In genomic region chr4:23333946-23334878, GRCh38 we compare ENCODE assay signal across 9 cellular contexts.
DNase-seq lines count a peak whose midpoint lies in the region; ATAC-seq, FAIRE-seq and TF ChIP-seq lines count a peak whose summit lies in the region.
"Had no signal": no experiment of that assay in that cellular context is flagged by ENCODE, and none has a peak within 500 bp of the region (broad histone marks: within the 10 kb centered on the region; RNA-seq: fewer than 3 reads in every experiment).

No MANE protein-coding gene starts in this region.

- H3K4me1 ChIP-seq in effector memory CD4-positive, alpha-beta T cell (ENCODE audit: control insufficient read depth, insufficient read depth, low read length, poor library complexity, severe bottlenecking), result peaks cover 6% of the 10 kb centered on the region
- H3K4me1 ChIP-seq: adrenal gland had no signal

- peak overlapping the region; percentile 41 for H3K9ac ChIP-seq in neural cell (ENCODE audit: low read length)

- TF ChIP-seq RAD21 in neural cell (conservative IDR thresholded peaks at IDR 0.05), result peak; percentile 78

- H3F3A ChIP-seq in neural cell (ENCODE audit: insufficient read depth, low read length, poor library complexity, severe bottlenecking), result peaks cover 7% of the 10 kb centered on the region

- no peaks in the 10 kb centered on the region for H3K9me2 ChIP-seq in neural cell (ENCODE audit: insufficient read depth, low read length)

- H3K4me3 ChIP-seq in effector memory CD4-positive, alpha-beta T cell (ENCODE audit: insufficient read depth, low read depth, low read length, poor library complexity, severe bottlenecking), result no peak overlapping the region
- H3K4me3 ChIP-seq in neural cell (ENCODE audit: low read length), result peak overlapping the region; percentile 44
- H3K4me3 ChIP-seq: adrenal gland had no signal

- H3K4me2 ChIP-seq in neural cell (ENCODE audit: low read length), result no peak overlapping the region

- no peaks in the 10 kb centered on the region for H3K36me3 ChIP-seq in effector memory CD4-positive, alpha-beta T cell (ENCODE audit: control insufficient read depth, insufficient read depth, low read length)
- no peaks in the 10 kb centered on the region for H3K36me3 ChIP-seq in neural cell (ENCODE audit: insufficient read depth, low read length)
- H3K36me3 ChIP-seq: adrenal gland had no signal

- TF ChIP-seq CTCF in neural cell (IDR thresholded peaks at IDR 0.05; ENCODE audit: poor library complexity, severe bottlenecking), result peak; percentile 74

- in situ Hi-C loops in KBM-7 (cut with MboI; ENCODE audit: low pct_unique_long_range_greater_than_20kb, low sequenced_read_pairs), result no loop called here

- no peak overlapping the region for H2AFZ ChIP-seq in neural cell (ENCODE audit: low read depth, low read length)

- DNase-seq in H54 (ENCODE audit: insufficient read length, low spot score) (no peak), KBM-7 (peak; percentile 97), SHP77 treated with DMSO at 0.1 percent for 48 hours (lab: John Stamatoyannopoulos, UW) (peak; percentile 78), NCI-H2227 (lab: John Stamatoyannopoulos, UW; ENCODE audit: unreplicated experiment) (no peak), NCI-H1930 (lab: John Stamatoyannopoulos, UW) (no peak)
- DNase-seq in effector memory CD4-positive, alpha-beta T cell, result peak in 1 of 3 donors; percentile 9

- no peaks in the 10 kb centered on the region for H3K27me3 ChIP-seq in effector memory CD4-positive, alpha-beta T cell (replicated peaks; ENCODE audit: control insufficient read depth, insufficient read depth, low read length, poor library complexity, severe bottlenecking)
- no peaks in the 10 kb centered on the region for H3K27me3 ChIP-seq in neural cell (ENCODE audit: insufficient read depth, low read depth, low read length)
- H3K27me3 ChIP-seq: adrenal gland had no signal

- no peaks in the 10 kb centered on the region for H4K20me1 ChIP-seq in neural cell (ENCODE audit: insufficient read depth)

- peak; percentile 83 for TF ChIP-seq EP300 in neural cell (conservative IDR thresholded peaks at IDR 0.05; ENCODE audit: poor library complexity, severe bottlenecking)

- ATAC-seq in GM18499 (IDR thresholded peaks at IDR 0.05; ENCODE audit: insufficient read depth, unreplicated experiment), result peak; percentile 74

- peak; percentile 67 for FAIRE-seq in H54 (lab: Jason Lieb, UNC)

- peak overlapping the region; percentile 34 for H3K27ac ChIP-seq in effector memory CD4-positive, alpha-beta T cell (ENCODE audit: insufficient read depth, low read length, poor library complexity, severe bottlenecking)
- H3K27ac ChIP-seq in neural cell (ENCODE audit: low read length), result peak overlapping the region; percentile 87
- H3K27ac ChIP-seq: adrenal gland had no signal

- no peaks in the 10 kb centered on the region for H3K79me2 ChIP-seq in neural cell (replicated peaks; ENCODE audit: insufficient read depth, low read length)

- H3K9me3 ChIP-seq in effector memory CD4-positive, alpha-beta T cell (ENCODE audit: control insufficient read depth, low read length), result no peaks in the 10 kb centered on the region
- no peaks in the 10 kb centered on the region for H3K9me3 ChIP-seq in neural cell (ENCODE audit: low read length)
- H3K9me3 ChIP-seq: adrenal gland had no signal

- TF ChIP-seq POLR2A in H54 (IDR thresholded peaks at IDR 0.05; ENCODE audit: low read depth, low read length), result no peak

TF ChIP-seq in neural cell, 6 proteins besides CTCF, POLR2A, EP300 and RAD21:
- TF ChIP-seq MXI1 (conservative IDR thresholded peaks at IDR 0.05; ENCODE audit: poor library complexity, severe bottlenecking) (no peak), TAF1 (IDR thresholded peaks at IDR 0.05; ENCODE audit: low read depth) (no peak), SMC3 (conservative IDR thresholded peaks at IDR 0.05; ENCODE audit: poor library complexity) (peak; percentile 70), REST (IDR thresholded peaks at IDR 0.05; ENCODE audit: borderline replicate concordance) (peak; percentile 27), POLR2AphosphoS5 (IDR thresholded peaks at IDR 0.05) (no peak), EZH2 (IDR thresholded peaks at IDR 0.05; ENCODE audit: borderline replicate concordance, insufficient read depth, low read length, poor library complexity, severe bottlenecking) (no peak)

Comparison
In these comparisons a context has a peak if more than half of its experiments do, and no peak if none do; other contexts are left out.
1. DNase-seq: peak in KBM-7 (single experiment) and SHP77 treated with DMSO at 0.1 percent for 48 hours (single experiment); none in H54 (single experiment), NCI-H2227 (single experiment) and NCI-H1930 (0 of 2).